In genomic region chr2:207156451-207157161, GRCh38 we compare ENCODE assay signal across 9 cellular contexts. TPM values are rescaled to one million over a fixed set of nuclear protein-coding genes. Genes with fewer than 3 reads are reported as not detected.
DNase-seq lines count a peak whose midpoint lies in the region; ATAC-seq lines count a peak whose summit lies in the region.
"Had no signal": no experiment of that assay in that cellular context is flagged by ENCODE, and none has a peak within 500 bp of the region (broad histone marks: within the 10 kb centered on the region; RNA-seq: fewer than 3 reads in every experiment).

No MANE protein-coding gene starts in this region.

- no peaks in the 10 kb centered on the region for H3K9me3 ChIP-seq in muscle layer of duodenum (ENCODE audit: control insufficient read depth in 1 of 2, low read length in 2 of 2)
- no peaks in the 10 kb centered on the region for H3K9me3 ChIP-seq in HAP-1

- DNase-seq in M059J (ENCODE audit: low read depth) (peak; percentile 71), NCI-H2171 (lab: John Stamatoyannopoulos, UW) (no peak), hepatic stellate cell (ENCODE audit: low spot score) (no peak), HAP-1 (ENCODE audit: low spot score in 2 of 2) (no peak)
- DNase-seq: NCI-H2107 had no signal

- no peaks in the 10 kb centered on the region for H3K27me3 ChIP-seq in muscle layer of duodenum (ENCODE audit: low read depth, low read length)
- no peaks in the 10 kb centered on the region for H3K27me3 ChIP-seq in HAP-1 (ENCODE audit: low read depth)

- no peaks in the 10 kb centered on the region for H3K36me3 ChIP-seq in muscle layer of duodenum (ENCODE audit: control insufficient read depth in 1 of 2, insufficient read depth in 2 of 2, low read length in 2 of 2)
- no peaks in the 10 kb centered on the region; the same call in 1 of the 2 replicates for H3K36me3 ChIP-seq in HAP-1 (replicated peaks)

- H3K27ac ChIP-seq in muscle layer of duodenum (ENCODE audit: low read length): peak overlapping the region; percentile 10

- H3K4me3 ChIP-seq in muscle layer of duodenum (ENCODE audit: low read depth in 1 of 2, low read length in 2 of 2) (no peak overlapping the region), HAP-1 (no peak overlapping the region)

- peaks cover 32 to 78% of the 10 kb centered on the region in 2 donors for H3K4me1 ChIP-seq in muscle layer of duodenum (ENCODE audit: control insufficient read depth in 1 of 2, insufficient read depth in 2 of 2, low read length in 2 of 2)
- H3K4me1 ChIP-seq in HAP-1: peaks cover 63% of the 10 kb centered on the region

- ATAC-seq in GM18511 (IDR thresholded peaks at IDR 0.05; ENCODE audit: unreplicated experiment) (peak; percentile 77), GM21786 (IDR thresholded peaks at IDR 0.05; ENCODE audit: unreplicated experiment) (peak; percentile 62), GM21515 (IDR thresholded peaks at IDR 0.05; ENCODE audit: unreplicated experiment) (no peak)

- in situ Hi-C loops in HAP-1 (cut with MboI; ENCODE audit: low sequenced_read_pairs): loop anchor here (25.0 kb wide), 1 partner anchor 306 kb away; no protein-coding TSS in a partner anchor

RNA-seq across cellular contexts. Expression of gene KLF7, which starts 9.1 kb away (rescaled TPM):
- 7.3 and 11.6 TPM in 2 replicates for total RNA-seq in M059J (2014; rRNA removed; shearing (Covaris generic))
